8 cellular contexts compared by ENCODE assay signal in genomic region chr2:100292022-100292580, GRCh38. TPM values are rescaled to one million over a fixed set of nuclear protein-coding genes. Genes with fewer than 3 reads are reported as not detected.
A peak's percentile ranks its signal among the peaks of the same experiment; 100 is the strongest.
DNase-seq lines count a peak whose midpoint lies in the region; ATAC-seq lines count a peak whose summit lies in the region.

No MANE protein-coding gene starts in this region.

- H3K27me3 Mint-ChIP-seq in activated T-helper 17 cell treated with anti-CD3 and anti-CD28 coated beads, Interleukin-2, amount 50 U/mL, for 72 hours = no peaks in the 10 kb centered on the region
- peaks cover 9% of the 10 kb centered on the region for H3K27me3 Mint-ChIP-seq in stimulated activated naive CD8-positive, alpha-beta T cell treated with anti-CD3 and anti-CD28 coated beads, Interleukin-15, amount 100 ng/mL, for 72 hours

- DNase-seq in GF-D8 (lab: John Stamatoyannopoulos, UW) = peak; percentile 57
- peak; percentile 72 for DNase-seq in NCI-H460 (ENCODE audit: extremely low read depth, low read depth)
- peak; percentile 91 for DNase-seq in iris pigment epithelial cell (ENCODE audit: low read depth)
- peak in 1 of 2 donors; percentile 8 for DNase-seq in stimulated activated naive CD8-positive, alpha-beta T cell treated with anti-CD3 and anti-CD28 coated beads, Interleukin-15, amount 100 ng/mL, for 72 hours

- H3K4me1 Mint-ChIP-seq in activated T-helper 17 cell treated with anti-CD3 and anti-CD28 coated beads, Interleukin-2, amount 50 U/mL, for 72 hours = no peaks in the 10 kb centered on the region
- H3K4me1 Mint-ChIP-seq in stimulated activated naive CD8-positive, alpha-beta T cell treated with anti-CD3 and anti-CD28 coated beads, Interleukin-15, amount 100 ng/mL, for 72 hours = no peaks in the 10 kb centered on the region

- H3K4me3 Mint-ChIP-seq in activated T-helper 17 cell treated with anti-CD3 and anti-CD28 coated beads, Interleukin-2, amount 50 U/mL, for 72 hours = no peak overlapping the region
- H3K4me3 Mint-ChIP-seq in stimulated activated naive CD8-positive, alpha-beta T cell treated with anti-CD3 and anti-CD28 coated beads, Interleukin-15, amount 100 ng/mL, for 72 hours = no peak overlapping the region

- peak; percentile 65 for ATAC-seq in activated T-helper 17 cell treated with anti-CD3 and anti-CD28 coated beads, Interleukin-2, amount 50 U/mL, for 72 hours (replicated peaks)
- ATAC-seq in stimulated activated naive CD8-positive, alpha-beta T cell treated with anti-CD3 and anti-CD28 coated beads, Interleukin-15, amount 100 ng/mL, for 72 hours = peak; percentile 67
- ATAC-seq in HG02870 (IDR thresholded peaks at IDR 0.05; ENCODE audit: unreplicated experiment) (no peak), HG03457 (IDR thresholded peaks at IDR 0.05; ENCODE audit: unreplicated experiment) (no peak), GM19397 (IDR thresholded peaks at IDR 0.05; ENCODE audit: unreplicated experiment) (no peak)

- H3K27ac Mint-ChIP-seq in activated T-helper 17 cell treated with anti-CD3 and anti-CD28 coated beads, Interleukin-2, amount 50 U/mL, for 72 hours = no peak overlapping the region
- H3K27ac Mint-ChIP-seq in stimulated activated naive CD8-positive, alpha-beta T cell treated with anti-CD3 and anti-CD28 coated beads, Interleukin-15, amount 100 ng/mL, for 72 hours = no peak overlapping the region

- H3K9me3 Mint-ChIP-seq in activated T-helper 17 cell treated with anti-CD3 and anti-CD28 coated beads, Interleukin-2, amount 50 U/mL, for 72 hours = no peaks in the 10 kb centered on the region
- H3K9me3 Mint-ChIP-seq in stimulated activated naive CD8-positive, alpha-beta T cell treated with anti-CD3 and anti-CD28 coated beads, Interleukin-15, amount 100 ng/mL, for 72 hours = no peaks in the 10 kb centered on the region

- no peaks in the 10 kb centered on the region for H3K36me3 Mint-ChIP-seq in activated T-helper 17 cell treated with anti-CD3 and anti-CD28 coated beads, Interleukin-2, amount 50 U/mL, for 72 hours (ENCODE audit: low read depth)

RNA-seq across cellular contexts. Expression of gene LONRF2, which starts 30.2 kb away (rescaled TPM):
- total RNA-seq in NCI-H460 (2014; rRNA removed; shearing (Covaris generic)) = 3.2 and 4.3 TPM in 2 replicates
- 4.5 and 6.7 TPM in 2 replicates for polyA plus RNA-seq in NCI-H460 (2014; cell fraction: nucleus; rRNA removed)
- 1 to 10 TPM in 1 of 2 donors, under 1 TPM in 1; 0.16 to 1.1 TPM for total RNA-seq in activated T-helper 17 cell treated with anti-CD3 and anti-CD28 coated beads, Interleukin-2, amount 50 U/mL, for 72 hours

Comparison
In these comparisons a context has a peak if more than half of its experiments do, and no peak if none do; other contexts are left out.
1. ATAC-seq: peak in activated T-helper 17 cell treated with anti-CD3 and anti-CD28 coated beads, Interleukin-2, amount 50 U/mL, for 72 hours (single experiment) and stimulated activated naive CD8-positive, alpha-beta T cell treated with anti-CD3 and anti-CD28 coated beads, Interleukin-15, amount 100 ng/mL, for 72 hours (single experiment); none in HG02870 (single experiment), HG03457 (single experiment) and GM19397 (single experiment).